8 cellular contexts compared by ENCODE assay signal in the genomic region with DNA sequence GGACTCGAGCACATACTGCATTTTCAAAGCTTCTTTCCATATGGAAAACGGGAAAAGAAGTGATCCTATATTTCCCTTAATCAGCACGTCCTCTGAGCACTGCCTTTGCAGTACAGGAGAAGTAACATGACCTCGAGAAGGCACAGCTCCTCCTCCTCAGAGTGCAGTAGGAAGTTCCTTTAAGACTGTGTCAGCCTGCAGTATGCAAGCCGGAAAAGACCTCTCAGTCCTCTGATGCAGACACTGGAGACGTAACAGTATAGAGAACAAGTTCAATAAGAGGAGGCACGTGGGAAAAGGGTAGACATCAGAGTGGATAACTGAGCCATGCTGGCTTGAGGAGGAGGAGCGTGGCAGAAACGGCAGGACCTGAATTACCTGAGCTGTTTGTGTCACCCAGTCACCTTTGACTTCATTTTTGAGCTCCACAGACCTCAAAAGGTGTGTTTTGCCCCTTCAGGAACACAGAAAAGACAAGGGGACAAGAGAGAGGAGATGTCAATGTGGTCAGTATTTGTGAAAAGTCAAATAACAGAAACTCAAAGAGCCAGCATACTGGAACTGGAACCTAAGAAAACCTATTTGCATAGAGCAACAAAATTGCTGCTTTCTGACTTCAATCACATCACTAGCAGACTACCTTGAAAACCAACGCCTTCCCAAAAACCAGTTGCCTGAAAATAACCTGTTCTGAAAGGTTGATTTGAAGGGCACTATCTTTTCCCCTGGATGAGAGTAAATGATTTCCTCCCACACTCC. TPM values are rescaled to one million over a fixed set of nuclear protein-coding genes. Genes with fewer than 3 reads are reported as not detected.
DNase-seq lines count a peak whose midpoint lies in the region; ATAC-seq and TF ChIP-seq lines count a peak whose summit lies in the region.

No MANE protein-coding gene starts in this region.

- in situ Hi-C loops in G401 (cut with HindIII; ENCODE audit: low sequenced_read_pairs): no loop called here

- H3K4me1 ChIP-seq in HUES64 (ENCODE audit: insufficient read depth, low read length): peaks cover 29% of the 10 kb centered on the region

- H3K4me3 ChIP-seq in GM06990 (replicated peaks; ENCODE audit: low read depth, low read length) (peak overlapping the region; percentile 27; the same call in 1 of the 2 replicates), HUES64 (ENCODE audit: low read length) (no peak overlapping the region)

- DNase-seq in GM06990 (ENCODE audit: extremely low read depth, insufficient read length) (peak; percentile 23), non-pigmented ciliary epithelial cell (ENCODE audit: low read depth) (peak; percentile 86), inferior parietal cortex (ENCODE audit: extremely low spot score) (no peak), G401 (ENCODE audit: low spot score) (no peak)
- DNase-seq in activated CD4-positive, alpha-beta T cell treated with anti-CD3 and anti-CD28 coated beads, Interleukin-2, amount 50 U/mL, for 48 hours: peak; percentile 18 to 38

- no peak for TF ChIP-seq CTCF in GM06990 (IDR thresholded peaks at IDR 0.05; ENCODE audit: insufficient read depth, low read length, poor library complexity, severe bottlenecking)

- H3K36me3 ChIP-seq in GM06990 (ENCODE audit: control insufficient read depth, insufficient read depth, low read length) (peaks cover 11% of the 10 kb centered on the region), HUES64 (ENCODE audit: insufficient read depth, low read length) (no peaks in the 10 kb centered on the region)

- H3K9ac ChIP-seq in HUES64 (ENCODE audit: low read depth, low read length): no peak overlapping the region

- H3K27ac ChIP-seq in HUES64 (ENCODE audit: low read depth, low read length): 0 out of 2 replicates have a peak overlapping the region, but pooled peaks have one; percentile 3

- 34% methylated on average over 10 of the region's 10 CpGs for WGBS in HUES64

- peak; percentile 72 for ATAC-seq in GM21717 (IDR thresholded peaks at IDR 0.05; ENCODE audit: unreplicated experiment)
- peak; percentile 81 for ATAC-seq in esophagus mucosa

- H3K9me3 ChIP-seq in HUES64 (ENCODE audit: insufficient read depth, low read depth, low read length): no peaks in the 10 kb centered on the region

- no peaks in the 10 kb centered on the region for H3K27me3 ChIP-seq in GM06990 (replicated peaks; ENCODE audit: control insufficient read depth, insufficient read depth, low read length)
- H3K27me3 ChIP-seq in HUES64 (ENCODE audit: insufficient read depth, low read length): no peaks in the 10 kb centered on the region

RNA-seq across cellular contexts. Expression of gene IRF2, which starts 20.8 kb away (rescaled TPM):
- 6.4 TPM for polyA plus RNA-seq in HUES64 (2013, experiment 1 of 2)
- polyA plus RNA-seq in HUES64 (2013, experiment 2 of 2): 6.5 TPM
- total RNA-seq in esophagus mucosa: 19.1 TPM
- 6.5 and 8.4 TPM in 2 replicates for total RNA-seq in G401 (2014; rRNA removed; shearing (Covaris generic))

Comparison
In these comparisons a context has a peak if more than half of its experiments do, and no peak if none do; other contexts are left out.
1. DNase-seq: peak in GM06990 (single experiment), activated CD4-positive, alpha-beta T cell treated with anti-CD3 and anti-CD28 coated beads, Interleukin-2, amount 50 U/mL, for 48 hours (2 of 2) and non-pigmented ciliary epithelial cell (single experiment); none in inferior parietal cortex (single experiment) and G401 (single experiment).